Comparison of ENCODE assay signal across 13 cellular contexts in genomic region chr16:65122724-65122973, GRCh38. TPM values are rescaled to one million over a fixed set of nuclear protein-coding genes. Genes with fewer than 3 reads are reported as not detected.
DNase-seq lines count a peak whose midpoint lies in the region; ATAC-seq, FAIRE-seq and TF ChIP-seq lines count a peak whose summit lies in the region.
"Had no signal": no experiment of that assay in that cellular context is flagged by ENCODE, and none has a peak within 500 bp of the region (broad histone marks: within the 10 kb centered on the region; RNA-seq: fewer than 3 reads in every experiment).

No MANE protein-coding gene starts in this region.

- TF ChIP-seq RAD21 in HepG2 (CRISPR knock-in tag; IDR thresholded peaks at IDR 0.05), result no peak

- WGBS in right lobe of liver (ENCODE audit: insufficient coverage, low coverage, low lambda C conversion rate, missing lambda C conversion rate), result 0% methylated on average over 2 of the region's 19 CpGs
- WGBS in HepG2 (ENCODE audit: low lambda C conversion rate), result 69% methylated on average over 19 of the region's 19 CpGs

- no peak for FAIRE-seq in HepG2 (lab: Jason Lieb, UNC)
- FAIRE-seq: HTR-8/SVneo had no signal

- DNase-seq in right lobe of liver, result peak in 1 of 3 donors; percentile 23
- no peak for DNase-seq in HepG2 (ENCODE audit: low spot score)
- no peak for DNase-seq in fibroblast of mammary gland (ENCODE audit: low read depth)
- DNase-seq in osteoblast (ENCODE audit: insufficient read length, low spot score, missing footprints), result no peak
- no peak for DNase-seq in NCI-H510A treated with DMSO at 0.1 percent for 48 hours (lab: John Stamatoyannopoulos, UW)
- no peak for DNase-seq in HEK293T (ENCODE audit: extremely low spot score)
- no peak for DNase-seq in posterior vena cava (ENCODE audit: low spot score)
- DNase-seq: AML-193, NCI-H526 treated with DMSO at 0.1 percent for 48 hours had no signal

- POLR2A ChIA-PET in HepG2 (lab: Yijun Ruan, JAX) (no interaction called here), HEK293T (lab: Yijun Ruan, JAX) (no interaction called here)

- CTCF ChIA-PET in HepG2 (lab: Yijun Ruan, JAX; ENCODE audit: low intra/inter-chr PET ratio, low total read pairs) (no interaction called here), HEK293T (lab: Yijun Ruan, JAX) (no interaction called here)

- TF ChIP-seq CTCF in right lobe of liver (IDR thresholded peaks at IDR 0.05) (no peak), HepG2 (CRISPR knock-in tag; IDR thresholded peaks at IDR 0.05) (no peak), fibroblast of mammary gland (conservative IDR thresholded peaks at IDR 0.05; ENCODE audit: control insufficient read depth, insufficient read depth, low read depth, low read length) (no peak), osteoblast (IDR thresholded peaks at IDR 0.05; ENCODE audit: extremely low read depth, low read depth, low read length) (no peak)

- no peak overlapping the region for H2AFZ ChIP-seq in HepG2 (ENCODE audit: low read length)
- H2AFZ ChIP-seq in osteoblast (ENCODE audit: low read length), result peak overlapping the region; percentile 92

- no peak overlapping the region for H3K9ac ChIP-seq in HepG2 (ENCODE audit: insufficient read depth, low read depth, low read length)

- H3K4me1 ChIP-seq in right lobe of liver (peaks cover 0 to 8% (median 0%) of the 10 kb centered on the region in 4 donors), HepG2 (ENCODE audit: insufficient read depth, low read length) (no peaks in the 10 kb centered on the region), osteoblast (ENCODE audit: insufficient read depth, low read length) (peaks cover 45% of the 10 kb centered on the region)

- no peak overlapping the region for H3K4me2 ChIP-seq in HepG2 (ENCODE audit: low read depth, low read length)
- peak overlapping the region; percentile 97 for H3K4me2 ChIP-seq in osteoblast (ENCODE audit: insufficient read depth, low read length)

- H3K27ac ChIP-seq in right lobe of liver (no peak overlapping the region), HepG2 (ENCODE audit: extremely low read length, insufficient read depth, low read length) (no peak overlapping the region), osteoblast (ENCODE audit: low read depth, low read length) (peak overlapping the region; percentile 87)
- H3K27ac ChIP-seq: VCaP had no signal

- H3K79me2 ChIP-seq in HepG2 (ENCODE audit: insufficient read depth, low read length) (no peaks in the 10 kb centered on the region), osteoblast (ENCODE audit: insufficient read depth, low read length) (peaks cover 67% of the 10 kb centered on the region)

- ATAC-seq in right lobe of liver, result no peak
- no peak for ATAC-seq in HepG2
- no peak for ATAC-seq in HG03565 (IDR thresholded peaks at IDR 0.05; ENCODE audit: unreplicated experiment)
- ATAC-seq: HCT116 had no signal

- intact Hi-C loops in right lobe of liver (cut with DNase I) (no loop called here), HepG2 (cut with micrococcal nuclease; ENCODE audit: unreplicated experiment) (no loop called here), posterior vena cava (cut with DNase I) (no loop called here)

- H3K27me3 ChIP-seq in right lobe of liver, result peaks cover 0 to 9% of the 10 kb centered on the region in 2 donors
- H3K27me3 ChIP-seq in HepG2 (ENCODE audit: control insufficient read depth in 1 of 2, insufficient read depth in 2 of 2, low read length in 2 of 2), result peaks cover 0 to 22% of the 10 kb centered on the region in 2 experiments; a peak in 4 of 5 replicates
- no peaks in the 10 kb centered on the region for H3K27me3 ChIP-seq in osteoblast (ENCODE audit: insufficient read depth, low read length)

- H3K4me3 ChIP-seq in right lobe of liver, result peak overlapping the region; percentile 21 to 33 (median 32)
- H3K4me3 ChIP-seq in HepG2 (replicated peaks in 1 of 3; ENCODE audit: insufficient read depth in 1 of 3, low read depth in 2 of 3, low read length in 3 of 3), result no peak overlapping the region
- H3K4me3 ChIP-seq in fibroblast of mammary gland (ENCODE audit: control insufficient read depth, low read depth, low read length), result peak overlapping the region; percentile 73
- peak overlapping the region; percentile 95 for H3K4me3 ChIP-seq in osteoblast (ENCODE audit: insufficient read depth, low read length)

- no peak for TF ChIP-seq POLR2A in right lobe of liver (IDR thresholded peaks at IDR 0.05)
- no peak for TF ChIP-seq POLR2A in HepG2 (IDR thresholded peaks at IDR 0.05; ENCODE audit: insufficient read depth in 1 of 2, low read depth in 2 of 2, low read length in 2 of 2)

- no TSS peak for BruUV-seq in HepG2 (replicated peaks; lab: Mats Ljungman, UMichigan)

- H3K9me3 ChIP-seq in right lobe of liver, result no peaks in the 10 kb centered on the region
- H3K9me3 ChIP-seq in HepG2 (ENCODE audit: low read length), result no peaks in the 10 kb centered on the region
- H3K9me3 ChIP-seq in osteoblast (ENCODE audit: low read depth, low read length), result no peaks in the 10 kb centered on the region

- H4K20me1 ChIP-seq in HepG2 (ENCODE audit: insufficient read depth, low read length) (no peaks in the 10 kb centered on the region), osteoblast (ENCODE audit: insufficient read depth, low read length) (peaks cover 32% of the 10 kb centered on the region)

- no peak for TF ChIP-seq EP300 in HepG2 (IDR thresholded peaks at IDR 0.05; ENCODE audit: low read depth in 2 of 2, low read length in 2 of 2)
- no peak for TF ChIP-seq EP300 in HepG2 (CRISPR knock-in tag; IDR thresholded peaks at IDR 0.05; ENCODE audit: borderline replicate concordance)

- in situ Hi-C loops in HepG2 (cut with HindIII; ENCODE audit: extremely low pct_ligation_motif_present, low pct_unique_long_range_greater_than_20kb), result loop anchor here (10.0 to 25.0 kb wide), 3 partner anchors 1028 to 1760 kb away; no protein-coding TSS in a partner anchor

- H3K36me3 ChIP-seq in right lobe of liver (no peaks in the 10 kb centered on the region), HepG2 (replicated peaks in 1 of 2; ENCODE audit: control insufficient read depth in 1 of 2, insufficient read depth in 2 of 2, low read length in 2 of 2) (no peaks in the 10 kb centered on the region), osteoblast (ENCODE audit: insufficient read depth, low read length) (no peaks in the 10 kb centered on the region)

TF ChIP-seq in HepG2, 621 proteins besides CTCF, POLR2A, EP300 and RAD21 (continues in another document):
- no peak for TF ChIP-seq SAP130 (CRISPR knock-in tag; IDR thresholded peaks at IDR 0.05; ENCODE audit: low read depth)
- no peak for TF ChIP-seq ZSCAN5A (CRISPR knock-in tag; IDR thresholded peaks at IDR 0.05; ENCODE audit: borderline replicate concordance)
- no peak for TF ChIP-seq CEBPG (CRISPR knock-in tag; IDR thresholded peaks at IDR 0.05)
- TF ChIP-seq SIN3B (IDR thresholded peaks at IDR 0.05; ENCODE audit: low read length), result no peak

TF ChIP-seq in HEK293T, 16 proteins besides CTCF, POLR2A, EP300 and RAD21:
- TF ChIP-seq NFRKB (IDR thresholded peaks at IDR 0.05), result no peak
- no peak for TF ChIP-seq L3MBTL2 (conservative IDR thresholded peaks at IDR 0.05)
- no peak for TF ChIP-seq ELF4 (IDR thresholded peaks at IDR 0.05)
- TF ChIP-seq ARNT (IDR thresholded peaks at IDR 0.05), result no peak
TF ChIP-seq in HEK293T: peak in this region for 0.

RNA-seq across cellular contexts. Expression of gene CDH11, which starts 0.8 kb away (rescaled TPM):
- total RNA-seq in right lobe of liver (1 to 10 TPM; 1.2 to 6.6 (median 3.0) TPM), HepG2 (2016; rRNA removed; fragmentation: Illumina TruSeq; extraction: Trizol) (not detected in 2 replicates), osteoblast (1,097 and 1,116 TPM in 2 replicates), posterior vena cava (10 to 100 TPM; 64.4 to 92.2 TPM)
- not detected in 2 replicates for total RNA-seq in HepG2 (2016; cell fraction: cytosol; rRNA removed; fragmentation: Illumina TruSeq; extraction: Trizol; ENCODE audit: low read depth)
- total RNA-seq in HepG2 (2016; cell fraction: insoluble cytoplasmic fraction; rRNA removed; fragmentation: Illumina TruSeq; extraction: Trizol), result not detected in 2 replicates
- not detected in 2 replicates for total RNA-seq in HepG2 (2016; cell fraction: membrane; rRNA removed; fragmentation: Illumina TruSeq; extraction: Trizol)
- not detected in 2 replicates for total RNA-seq in HepG2 (2016; cell fraction: nucleus; rRNA removed; fragmentation: Illumina TruSeq; extraction: Trizol)
- polyA plus RNA-seq in HepG2 (2011; rRNA removed), result not detected in 2 replicates
- polyA plus RNA-seq in HepG2 (2011; cell fraction: cytosol; rRNA removed), result 0.10 TPM in 1 of 2 replicates, not detected in the other
- not detected in 2 replicates for polyA plus RNA-seq in HepG2 (2011; cell fraction: nucleus; rRNA removed)
- not detected in 2 replicates for polyA plus RNA-seq in HepG2 (2012)
- not detected in 2 replicates for polyA plus RNA-seq in HepG2 (2016; cell fraction: cytosol; fragmentation: Illumina TruSeq; extraction: Trizol; ENCODE audit: low read depth)
- not detected in 2 replicates for polyA plus RNA-seq in HepG2 (2016; cell fraction: insoluble cytoplasmic fraction; fragmentation: Illumina TruSeq; extraction: Trizol; ENCODE audit: low read depth)
- polyA plus RNA-seq in HepG2 (2016; cell fraction: membrane; fragmentation: Illumina TruSeq; extraction: Trizol; ENCODE audit: low read depth), result not detected in 2 replicates
- polyA plus RNA-seq in HepG2 (2016; cell fraction: nucleus; fragmentation: Illumina TruSeq; extraction: Trizol; ENCODE audit: insufficient read depth, low read depth), result not detected in 2 replicates
- 0.33 TPM in 1 of 2 replicates, not detected in the other for polyA minus RNA-seq in HepG2 (2011; rRNA and poly(A)+ RNA removed; ENCODE audit: low replicate concordance)
- not detected in 2 replicates for polyA minus RNA-seq in HepG2 (2011; cell fraction: cytosol; rRNA and poly(A)+ RNA removed)
- not detected in 2 replicates for polyA minus RNA-seq in HepG2 (2011; cell fraction: nucleus; rRNA and poly(A)+ RNA removed)

Comparison
In these comparisons a context has a peak if more than half of its experiments do, and no peak if none do; other contexts are left out.
1. H3K4me3 ChIP-seq: peak in right lobe of liver (3 of 3), fibroblast of mammary gland (single experiment) and osteoblast (single experiment); none in HepG2 (0 of 3).
2. RNA of gene CDH11, which starts 0.8 kb away (total RNA-seq): 1,097 to 1,116 TPM in osteoblast; 64.4 to 92.2 TPM in posterior vena cava, 1.2 to 6.6 TPM in right lobe of liver and not detected in HepG2; every median in the first group is over 10 times any median in the second.